ENCODE assay signal across 20 cellular contexts in genomic region chr6:102023977-102024657, GRCh38.
"Had no signal": no experiment of that assay in that cellular context is flagged by ENCODE, and none has a peak within 500 bp of the region (broad histone marks: within the 10 kb centered on the region; RNA-seq: fewer than 3 reads in every experiment).

No MANE protein-coding gene starts in this region.

- FAIRE-seq: bronchial epithelial cell, TTC549 had no signal

- H3K36me3 ChIP-seq: adrenal gland, heart right ventricle, neural progenitor cell, thyroid gland had no signal

- H3K27ac ChIP-seq: adrenal gland, heart right ventricle, neural progenitor cell, thyroid gland had no signal

- H3K9me3 ChIP-seq: adrenal gland, heart right ventricle, mucosa of descending colon, thyroid gland had no signal

- DNase-seq: activated CD4-positive, alpha-beta T cell treated with anti-CD3 and anti-CD28 coated beads for 36 hours; activated CD4-positive, alpha-beta T cell treated with anti-CD3 and anti-CD28 coated beads, Interleukin-2, amount 50 U/mL, for 48 hours; activated gamma-delta T cell treated with Interleukin-2 at 50 U/mL for 16 hours; adrenal gland; cerebellar nuclear complex; cortex of kidney; effector CD4-positive, alpha-beta T cell; heart right ventricle; mesenchymal stem cell; mucosa of descending colon; naive B cell; stimulated activated CD4-positive, alpha-beta T cell treated with anti-CD3 and anti-CD28 coated beads, Interleukin-2, amount 100 ng/mL, for 24 hours; stimulated activated naive CD4-positive, alpha-beta T cell treated with Interleukin-2 at 50 U/mL for 16 hours; thyroid gland had no signal

- H3K27me3 ChIP-seq: adrenal gland, heart right ventricle, neural progenitor cell, thyroid gland had no signal

- H3K9ac ChIP-seq: neural progenitor cell had no signal

- H3K4me3 ChIP-seq: adrenal gland, heart right ventricle, mucosa of descending colon, neural progenitor cell, thyroid gland had no signal

- H3K4me2 ChIP-seq: neural progenitor cell had no signal

- ATAC-seq: activated CD4-positive, alpha-beta T cell treated with anti-CD3 and anti-CD28 coated beads for 36 hours; activated naive CD4-positive, alpha-beta T cell treated with anti-CD3 and anti-CD28 coated beads, Interleukin-2, amount 50 U/mL, for 72 hours; esophagus mucosa; mucosa of descending colon; WTC11 had no signal

- H3K4me1 ChIP-seq: adrenal gland, heart right ventricle, neural progenitor cell, thyroid gland had no signal

- H2AFZ ChIP-seq: neural progenitor cell had no signal
